Comparison of ENCODE assay signal across 1 cellular context in genomic region chr22:38201718-38202436, GRCh38.
A peak's percentile ranks its signal among the peaks of the same experiment; 100 is the strongest.
TF ChIP-seq lines count a peak whose summit lies in the region.

Gene MAFF, plus strand, starts transcription at chr22:38201994. Its CDS starts 11,860 bp downstream, at chr22:38213854.

TF ChIP-seq in HepG2, 621 proteins besides CTCF, POLR2A, EP300 and RAD21 (continued from another document and continues in another):
- TF ChIP-seq GATAD2A (CRISPR knock-in tag; IDR thresholded peaks at IDR 0.05) (no peak), ZNF776 (CRISPR knock-in tag; IDR thresholded peaks at IDR 0.05) (no peak; the same call in 1 of the 2 replicates), PAX8 (CRISPR knock-in tag; IDR thresholded peaks at IDR 0.05; ENCODE audit: borderline replicate concordance) (no peak), ZNF543 (CRISPR knock-in tag; IDR thresholded peaks at IDR 0.05) (no peak; the same call in 1 of the 2 replicates), ZNF619 (CRISPR knock-in tag; IDR thresholded peaks at IDR 0.05) (no peak), DR1 (CRISPR knock-in tag; IDR thresholded peaks at IDR 0.05) (peak; percentile 43; the same call in 1 of the 2 replicates), YEATS2 (CRISPR knock-in tag; IDR thresholded peaks at IDR 0.05; ENCODE audit: borderline replicate concordance) (peak; percentile 32; the same call in 1 of the 2 replicates), HNRNPL (IDR thresholded peaks at IDR 0.05; ENCODE audit: low read depth, low read length) (no peak), MAF1 (CRISPR knock-in tag; IDR thresholded peaks at IDR 0.05; ENCODE audit: borderline replicate concordance) (no peak), ZNF441 (CRISPR knock-in tag; IDR thresholded peaks at IDR 0.05; ENCODE audit: borderline replicate concordance) (no peak), ZNF709 (CRISPR knock-in tag; IDR thresholded peaks at IDR 0.05) (peak; percentile 84; the same call in 1 of the 2 replicates), SRSF1 (optimal IDR thresholded peaks at IDR 0.05; ENCODE audit: low read depth, low read length) (peak; percentile 73), ZNF18 (CRISPR knock-in tag; IDR thresholded peaks at IDR 0.05; ENCODE audit: insufficient replicate concordance) (no peak), MBNL3 (CRISPR knock-in tag; conservative IDR thresholded peaks at IDR 0.05) (no peak), ZNF644 (CRISPR knock-in tag; IDR thresholded peaks at IDR 0.05; ENCODE audit: low read depth) (no peak), ZNF556 (CRISPR knock-in tag; IDR thresholded peaks at IDR 0.05; ENCODE audit: borderline replicate concordance) (peak; percentile 45; the same call in 1 of the 2 replicates), ZNF781 (CRISPR knock-in tag; IDR thresholded peaks at IDR 0.05; ENCODE audit: borderline replicate concordance, not compliant biosample characterization) (no peak), TCF7 (IDR thresholded peaks at IDR 0.05; ENCODE audit: low read depth) (no peak), ZSCAN30 (CRISPR knock-in tag; IDR thresholded peaks at IDR 0.05) (no peak), SAP130 (CRISPR knock-in tag; IDR thresholded peaks at IDR 0.05; ENCODE audit: low read depth) (peak; percentile 73), ZSCAN9 (CRISPR knock-in tag; IDR thresholded peaks at IDR 0.05; ENCODE audit: borderline replicate concordance) (no peak), MEIS1 (CRISPR knock-in tag; IDR thresholded peaks at IDR 0.05; ENCODE audit: borderline replicate concordance) (peak; percentile 81; the same call in 1 of the 2 replicates), PTBP1 (IDR thresholded peaks at IDR 0.05; ENCODE audit: low read depth, low read length, poor library complexity, severe bottlenecking) (no peak), MIXL1 (CRISPR knock-in tag; IDR thresholded peaks at IDR 0.05) (0 out of 2 replicates have a peak, but pooled peaks have one; percentile 10), MNT (IDR thresholded peaks at IDR 0.05) (0 out of 2 replicates have a peak, but pooled peaks have one; percentile 2), ZFAT (CRISPR knock-in tag; conservative IDR thresholded peaks at IDR 0.05) (no peak), ZNF792 (CRISPR knock-in tag; IDR thresholded peaks at IDR 0.05) (no peak), ZBTB8A (CRISPR knock-in tag; IDR thresholded peaks at IDR 0.05; ENCODE audit: borderline replicate concordance, low read depth) (no peak), MEIS2 (CRISPR knock-in tag; IDR thresholded peaks at IDR 0.05) (no peak; the same call in 1 of the 2 replicates), RARA (CRISPR knock-in tag; IDR thresholded peaks at IDR 0.05) (no peak), RBAK (CRISPR knock-in tag; IDR thresholded peaks at IDR 0.05) (no peak), MIER2 (CRISPR knock-in tag; IDR thresholded peaks at IDR 0.05) (no peak), ZNF180 (CRISPR knock-in tag; IDR thresholded peaks at IDR 0.05; ENCODE audit: borderline replicate concordance, low read depth) (no peak), SOX13 (IDR thresholded peaks at IDR 0.05) (no peak), SOX13 (CRISPR knock-in tag; conservative IDR thresholded peaks at IDR 0.05 in 1 of 2, IDR thresholded peaks at IDR 0.05 in 1 of 2) (peak in 1 of 2 experiments; percentile 46; a peak in 1 of 4 replicates), HINFP (CRISPR knock-in tag; IDR thresholded peaks at IDR 0.05; ENCODE audit: low read depth) (no peak; the same call in 1 of the 2 replicates), NFIB (CRISPR knock-in tag; IDR thresholded peaks at IDR 0.05; ENCODE audit: borderline replicate concordance) (no peak), WIZ (CRISPR knock-in tag; IDR thresholded peaks at IDR 0.05) (no peak), ZEB1 (IDR thresholded peaks at IDR 0.05; ENCODE audit: insufficient replicate concordance, low read depth) (peak; percentile 33), ZNF878 (CRISPR knock-in tag; IDR thresholded peaks at IDR 0.05) (no peak), SMARCC2 (IDR thresholded peaks at IDR 0.05) (no peak), ATAD3A (CRISPR knock-in tag; IDR thresholded peaks at IDR 0.05) (no peak), ZNF138 (CRISPR knock-in tag; IDR thresholded peaks at IDR 0.05; ENCODE audit: low read depth) (no peak), GZF1 (CRISPR knock-in tag; IDR thresholded peaks at IDR 0.05) (no peak), ZNF431 (CRISPR knock-in tag; IDR thresholded peaks at IDR 0.05; ENCODE audit: borderline replicate concordance, low read depth) (0 out of 2 replicates have a peak, but pooled peaks have one; percentile 20), ZNF367 (CRISPR knock-in tag; IDR thresholded peaks at IDR 0.05; ENCODE audit: borderline replicate concordance) (no peak), ZNF724P (CRISPR knock-in tag; IDR thresholded peaks at IDR 0.05; ENCODE audit: borderline replicate concordance) (no peak), STAG1 (CRISPR knock-in tag; IDR thresholded peaks at IDR 0.05) (peak; percentile 12; the same call in 1 of the 2 replicates), KLF6 (CRISPR knock-in tag; IDR thresholded peaks at IDR 0.05) (peak; percentile 64; the same call in 1 of the 2 replicates), ZBTB4 (CRISPR knock-in tag; IDR thresholded peaks at IDR 0.05; ENCODE audit: borderline replicate concordance) (no peak), ZNF230 (CRISPR knock-in tag; IDR thresholded peaks at IDR 0.05) (no peak)
- TF ChIP-seq, protein P1, sequence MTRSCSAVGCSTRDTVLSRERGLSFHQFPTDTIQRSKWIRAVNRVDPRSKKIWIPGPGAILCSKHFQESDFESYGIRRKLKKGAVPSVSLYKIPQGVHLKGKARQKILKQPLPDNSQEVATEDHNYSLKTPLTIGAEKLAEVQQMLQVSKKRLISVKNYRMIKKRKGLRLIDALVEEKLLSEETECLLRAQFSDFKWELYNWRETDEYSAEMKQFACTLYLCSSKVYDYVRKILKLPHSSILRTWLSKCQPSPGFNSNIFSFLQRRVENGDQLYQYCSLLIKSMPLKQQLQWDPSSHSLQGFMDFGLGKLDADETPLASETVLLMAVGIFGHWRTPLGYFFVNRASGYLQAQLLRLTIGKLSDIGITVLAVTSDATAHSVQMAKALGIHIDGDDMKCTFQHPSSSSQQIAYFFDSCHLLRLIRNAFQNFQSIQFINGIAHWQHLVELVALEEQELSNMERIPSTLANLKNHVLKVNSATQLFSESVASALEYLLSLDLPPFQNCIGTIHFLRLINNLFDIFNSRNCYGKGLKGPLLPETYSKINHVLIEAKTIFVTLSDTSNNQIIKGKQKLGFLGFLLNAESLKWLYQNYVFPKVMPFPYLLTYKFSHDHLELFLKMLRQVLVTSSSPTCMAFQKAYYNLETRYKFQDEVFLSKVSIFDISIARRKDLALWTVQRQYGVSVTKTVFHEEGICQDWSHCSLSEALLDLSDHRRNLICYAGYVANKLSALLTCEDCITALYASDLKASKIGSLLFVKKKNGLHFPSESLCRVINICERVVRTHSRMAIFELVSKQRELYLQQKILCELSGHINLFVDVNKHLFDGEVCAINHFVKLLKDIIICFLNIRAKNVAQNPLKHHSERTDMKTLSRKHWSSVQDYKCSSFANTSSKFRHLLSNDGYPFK (CRISPR knock-in tag; IDR thresholded peaks at IDR 0.05; ENCODE audit: borderline replicate concordance): no peak
- TF ChIP-seq, protein P2, sequence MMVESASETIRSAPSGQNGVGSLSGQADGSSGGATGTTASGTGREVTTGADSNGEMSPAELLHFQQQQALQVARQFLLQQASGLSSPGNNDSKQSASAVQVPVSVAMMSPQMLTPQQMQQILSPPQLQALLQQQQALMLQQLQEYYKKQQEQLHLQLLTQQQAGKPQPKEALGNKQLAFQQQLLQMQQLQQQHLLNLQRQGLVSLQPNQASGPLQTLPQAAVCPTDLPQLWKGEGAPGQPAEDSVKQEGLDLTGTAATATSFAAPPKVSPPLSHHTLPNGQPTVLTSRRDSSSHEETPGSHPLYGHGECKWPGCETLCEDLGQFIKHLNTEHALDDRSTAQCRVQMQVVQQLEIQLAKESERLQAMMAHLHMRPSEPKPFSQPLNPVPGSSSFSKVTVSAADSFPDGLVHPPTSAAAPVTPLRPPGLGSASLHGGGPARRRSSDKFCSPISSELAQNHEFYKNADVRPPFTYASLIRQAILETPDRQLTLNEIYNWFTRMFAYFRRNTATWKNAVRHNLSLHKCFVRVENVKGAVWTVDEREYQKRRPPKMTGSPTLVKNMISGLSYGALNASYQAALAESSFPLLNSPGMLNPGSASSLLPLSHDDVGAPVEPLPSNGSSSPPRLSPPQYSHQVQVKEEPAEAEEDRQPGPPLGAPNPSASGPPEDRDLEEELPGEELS (CRISPR knock-in tag; IDR thresholded peaks at IDR 0.05): peak; percentile 46
- TF ChIP-seq, protein P3, sequence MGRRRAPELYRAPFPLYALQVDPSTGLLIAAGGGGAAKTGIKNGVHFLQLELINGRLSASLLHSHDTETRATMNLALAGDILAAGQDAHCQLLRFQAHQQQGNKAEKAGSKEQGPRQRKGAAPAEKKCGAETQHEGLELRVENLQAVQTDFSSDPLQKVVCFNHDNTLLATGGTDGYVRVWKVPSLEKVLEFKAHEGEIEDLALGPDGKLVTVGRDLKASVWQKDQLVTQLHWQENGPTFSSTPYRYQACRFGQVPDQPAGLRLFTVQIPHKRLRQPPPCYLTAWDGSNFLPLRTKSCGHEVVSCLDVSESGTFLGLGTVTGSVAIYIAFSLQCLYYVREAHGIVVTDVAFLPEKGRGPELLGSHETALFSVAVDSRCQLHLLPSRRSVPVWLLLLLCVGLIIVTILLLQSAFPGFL (CRISPR knock-in tag; IDR thresholded peaks at IDR 0.05): no peak
- TF ChIP-seq, protein P4, sequence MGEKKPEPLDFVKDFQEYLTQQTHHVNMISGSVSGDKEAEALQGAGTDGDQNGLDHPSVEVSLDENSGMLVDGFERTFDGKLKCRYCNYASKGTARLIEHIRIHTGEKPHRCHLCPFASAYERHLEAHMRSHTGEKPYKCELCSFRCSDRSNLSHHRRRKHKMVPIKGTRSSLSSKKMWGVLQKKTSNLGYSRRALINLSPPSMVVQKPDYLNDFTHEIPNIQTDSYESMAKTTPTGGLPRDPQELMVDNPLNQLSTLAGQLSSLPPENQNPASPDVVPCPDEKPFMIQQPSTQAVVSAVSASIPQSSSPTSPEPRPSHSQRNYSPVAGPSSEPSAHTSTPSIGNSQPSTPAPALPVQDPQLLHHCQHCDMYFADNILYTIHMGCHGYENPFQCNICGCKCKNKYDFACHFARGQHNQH (CRISPR knock-in tag; IDR thresholded peaks at IDR 0.05): no peak; the same call in 1 of the 2 replicates
- TF ChIP-seq, protein P5, sequence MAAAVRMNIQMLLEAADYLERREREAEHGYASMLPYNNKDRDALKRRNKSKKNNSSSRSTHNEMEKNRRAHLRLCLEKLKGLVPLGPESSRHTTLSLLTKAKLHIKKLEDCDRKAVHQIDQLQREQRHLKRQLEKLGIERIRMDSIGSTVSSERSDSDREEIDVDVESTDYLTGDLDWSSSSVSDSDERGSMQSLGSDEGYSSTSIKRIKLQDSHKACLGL (CRISPR knock-in tag; IDR thresholded peaks at IDR 0.05): no peak
